In the genomic region with DNA sequence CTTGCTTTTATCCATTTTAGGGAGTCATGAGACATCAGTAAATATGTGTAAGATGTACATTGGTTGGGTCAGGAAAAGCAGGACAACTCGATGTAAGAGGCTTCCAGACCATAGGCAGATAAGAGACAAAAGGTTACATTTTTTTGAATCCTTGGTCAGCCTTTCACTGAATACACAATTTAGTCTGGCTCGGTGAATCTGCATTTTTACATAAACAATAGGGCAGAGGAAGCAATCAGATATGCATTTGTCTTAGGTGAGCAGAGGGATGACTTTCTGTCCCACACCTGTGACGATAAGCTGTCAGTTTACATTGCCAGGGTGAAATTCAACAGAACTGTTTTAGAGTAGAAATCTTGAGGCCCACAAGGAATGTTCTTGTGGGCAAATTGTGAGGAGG, we compare ENCODE assay signal across 35 cellular contexts. TPM values are rescaled to one million over a fixed set of nuclear protein-coding genes. Genes with fewer than 3 reads are reported as not detected.
"Had no signal": no experiment of that assay in that cellular context is flagged by ENCODE, and none has a peak within 500 bp of the region (broad histone marks: within the 10 kb centered on the region; RNA-seq: fewer than 3 reads in every experiment).

No MANE protein-coding gene starts in this region.

- H3K27ac ChIP-seq: hepatocyte, left lung, lower lobe of right lung, neural progenitor cell, ovary, right atrium auricular region, right lobe of liver, tibial nerve, uterus had no signal

- H3K4me1 Mint-ChIP-seq: mesothelial cell of epicardium; naive B cell; natural killer cell; stimulated activated memory B cell treated with anti-CD40 and anti-IgM and Interleukin-4, amounts not matched to agents 10 μg/mL and 1 μg/mL and 100 μg/mL, for 72 hours; stimulated activated naive CD8-positive, alpha-beta T cell treated with anti-CD3 and anti-CD28 coated beads, Interleukin-15, amount 100 ng/mL, for 72 hours had no signal

- ATAC-seq: left cardiac atrium; left lung; lower lobe of right lung; natural killer cell; right lobe of liver; stimulated activated naive CD8-positive, alpha-beta T cell treated with anti-CD3 and anti-CD28 coated beads, Interleukin-15, amount 100 ng/mL, for 72 hours had no signal

- H3K36me3 ChIP-seq: left lung, lower lobe of right lung, neural progenitor cell, ovary, right atrium auricular region, right lobe of liver, tibial nerve, uterus had no signal

- DNase-seq: kidney glomerular epithelial cell; left cardiac atrium; left lung; lower lobe of right lung; mammary epithelial cell; mesenchymal stem cell; naive B cell; natural killer cell; nephron progenitor cell; ovary; right lobe of liver; stimulated activated CD4-positive, alpha-beta T cell treated with anti-CD3 and anti-CD28 coated beads, Interleukin-1b, Interleukin-23, amount 100 ng/mL, for 48 hours; stimulated activated CD4-positive, alpha-beta T cell treated with anti-CD3 and anti-CD28 coated beads, Interleukin-2, amount 100 ng/mL, for 48 hours; stimulated activated CD4-positive, alpha-beta T cell treated with anti-CD3 and anti-CD28 coated beads, Interleukin-4, amount 100 ng/mL, for 4 hours; stimulated activated CD8-positive, alpha-beta memory T cell treated with anti-CD3 and anti-CD28 coated beads, Interleukin-4, amount 100 ng/mL, for 48 hours; stimulated activated naive CD4-positive, alpha-beta T cell treated with Interleukin-2 at 50 U/mL for 16 hours; stimulated activated naive CD8-positive, alpha-beta T cell treated with anti-CD3 and anti-CD28 coated beads, Interleukin-15, amount 100 ng/mL, for 72 hours; substantia nigra; uterus had no signal

- H3K27ac Mint-ChIP-seq: mesothelial cell of epicardium; naive B cell; natural killer cell; nephron progenitor cell; neural progenitor cell; progenitor cell of endocrine pancreas; stimulated activated memory B cell treated with anti-CD40 and anti-IgM and Interleukin-4, amounts not matched to agents 10 μg/mL and 1 μg/mL and 100 μg/mL, for 72 hours; stimulated activated naive CD8-positive, alpha-beta T cell treated with anti-CD3 and anti-CD28 coated beads, Interleukin-15, amount 100 ng/mL, for 72 hours; type B pancreatic cell had no signal

- H3K27me3 Mint-ChIP-seq: naive B cell; progenitor cell of endocrine pancreas; stimulated activated memory B cell treated with anti-CD40 and anti-IgM and Interleukin-4, amounts not matched to agents 10 μg/mL and 1 μg/mL and 100 μg/mL, for 72 hours; stimulated activated naive CD8-positive, alpha-beta T cell treated with anti-CD3 and anti-CD28 coated beads, Interleukin-15, amount 100 ng/mL, for 72 hours; type B pancreatic cell had no signal

- H3K79me2 ChIP-seq: hepatocyte had no signal

- H3K27me3 ChIP-seq: hepatocyte, left lung, neural progenitor cell, ovary, right atrium auricular region, right lobe of liver, tibial nerve, uterus had no signal

- H3K4me3 ChIP-seq: hepatocyte, left lung, lower lobe of right lung, neural progenitor cell, ovary, right atrium auricular region, right lobe of liver, smooth muscle cell, tibial nerve, uterus had no signal

- H2AFZ ChIP-seq: hepatocyte had no signal

- H3K36me3 Mint-ChIP-seq: mesothelial cell of epicardium; naive B cell; natural killer cell; neural progenitor cell; stimulated activated memory B cell treated with anti-CD40 and anti-IgM and Interleukin-4, amounts not matched to agents 10 μg/mL and 1 μg/mL and 100 μg/mL, for 72 hours; type B pancreatic cell had no signal

- H3K4me1 ChIP-seq: left lung, lower lobe of right lung, right atrium auricular region, right lobe of liver, tibial nerve, uterus had no signal

- H3K4me2 ChIP-seq: hepatocyte, smooth muscle cell had no signal

- H3K9me3 ChIP-seq: ovary, right atrium auricular region, right lobe of liver, uterus had no signal

- H3K9me3 Mint-ChIP-seq: type B pancreatic cell had no signal

- H3K4me3 Mint-ChIP-seq: mesothelial cell of epicardium; naive B cell; natural killer cell; nephron progenitor cell; neural progenitor cell; stimulated activated memory B cell treated with anti-CD40 and anti-IgM and Interleukin-4, amounts not matched to agents 10 μg/mL and 1 μg/mL and 100 μg/mL, for 72 hours; stimulated activated naive CD8-positive, alpha-beta T cell treated with anti-CD3 and anti-CD28 coated beads, Interleukin-15, amount 100 ng/mL, for 72 hours; type B pancreatic cell had no signal

RNA-seq across cellular contexts. Expression of gene NPAP1, which starts 20.6 kb away (rescaled TPM):
- total RNA-seq: left cardiac atrium, mammary epithelial cell, mononuclear cell, natural killer cell, omental fat pad, pulmonary artery endothelial cell, right atrium auricular region, skeletal muscle tissue, tibial nerve had no signal
- polyA plus RNA-seq: keratinocyte, liver, mammary epithelial cell, smooth muscle cell, thymus had no signal
